Comparison of ENCODE assay signal across 8 cellular contexts in the genomic region with DNA sequence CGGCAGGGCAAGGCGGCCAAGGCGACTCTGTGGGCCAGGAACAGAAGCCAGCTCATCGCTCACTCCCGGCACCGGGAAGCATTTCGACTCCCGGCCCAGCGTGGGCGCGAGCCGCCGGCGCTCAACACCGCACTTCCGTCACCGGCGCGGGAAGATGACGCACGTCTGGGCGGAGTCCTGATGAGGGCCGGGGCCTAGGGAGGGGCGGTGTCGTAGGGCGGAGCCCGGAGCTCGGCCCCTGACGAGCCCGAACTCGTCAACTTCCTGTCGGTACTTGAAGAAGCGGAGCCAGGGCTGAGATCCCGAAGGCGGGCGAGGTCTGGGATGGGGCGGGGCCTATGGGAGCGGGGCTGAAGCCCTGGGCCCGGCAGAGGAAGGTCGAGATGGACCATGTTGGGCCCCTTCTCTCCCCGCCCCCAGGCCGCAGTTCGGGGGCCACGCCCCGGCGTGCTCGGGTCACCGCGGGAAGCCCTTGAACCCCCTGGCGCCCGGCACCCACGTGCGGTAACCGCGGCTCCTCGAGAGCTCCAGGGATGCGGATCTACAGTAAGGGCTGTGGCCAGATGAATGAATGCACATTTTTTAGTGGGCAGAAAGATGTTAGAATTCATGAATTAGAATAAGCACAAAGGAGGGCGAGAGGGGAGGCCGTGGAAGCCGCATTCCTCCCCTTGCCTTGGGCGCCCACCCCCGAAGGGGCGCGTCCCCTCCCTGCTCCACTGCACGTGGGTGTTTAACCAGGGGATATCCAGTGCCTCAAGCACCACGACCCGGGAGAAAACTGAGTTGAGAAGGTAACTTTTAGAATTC. TPM values are rescaled to one million over a fixed set of nuclear protein-coding genes. Genes with fewer than 3 reads are reported as not detected.
DNase-seq lines count a peak whose midpoint lies in the region; ATAC-seq and TF ChIP-seq lines count a peak whose summit lies in the region.

RNASEH1 (minus strand) TSS at position 129 of the 810 bp plus-strand sequence; CDS start at position 56, 73 bp downstream.

- H3K4me1 ChIP-seq in left lung, result peaks cover 6 to 22% of the 10 kb centered on the region in 2 donors

- peak; percentile 98 for DNase-seq in CD14-positive monocyte (ENCODE audit: low spot score)
- DNase-seq in NCI-H82 (lab: John Stamatoyannopoulos, UW), result peak; percentile 100
- peak; percentile 98 for DNase-seq in activated CD4-positive, alpha-beta T cell treated with anti-CD3 and anti-CD28 coated beads, Interleukin-2, amount 50 U/mL, for 48 hours
- peak; percentile 100 for DNase-seq in dermis blood vessel endothelial cell
- DNase-seq in left lung, result peak; percentile 98 to 99
- peak; percentile 99 to 100 for DNase-seq in stimulated activated CD4-positive, alpha-beta T cell treated with anti-CD3 and anti-CD28 coated beads, Interleukin-2, amount 100 ng/mL, for 48 hours

- H3K27ac ChIP-seq in left lung, result peak within 1 kb of the TSS; percentile 84 to 93

- peaks cover 0 to 34% of the 10 kb centered on the region in 2 donors for H3K36me3 ChIP-seq in left lung

- peak within 1 kb of the TSS; percentile 95 to 96 for H3K4me3 ChIP-seq in left lung

- peak within 1 kb of the TSS; percentile 85 to 90 for H3K4me3 Mint-ChIP-seq in CD14-positive monocyte

- peak within 1 kb of the TSS; percentile 86 to 96 (median 92) for H3K27ac Mint-ChIP-seq in CD14-positive monocyte

- H3K9me3 Mint-ChIP-seq in CD14-positive monocyte, result no peaks in the 10 kb centered on the region

- H3K36me3 Mint-ChIP-seq in CD14-positive monocyte, result peaks cover 28 to 32% of the 10 kb centered on the region in 2 donors

- H3K4me1 Mint-ChIP-seq in CD14-positive monocyte, result peaks cover 22% of the 10 kb centered on the region

- H3K27me3 Mint-ChIP-seq in CD14-positive monocyte (ENCODE audit: low read depth in 3 of 3), result no peaks in the 10 kb centered on the region

- ATAC-seq in GM19397 (IDR thresholded peaks at IDR 0.05; ENCODE audit: unreplicated experiment) (peak; percentile 96), HG03571 (IDR thresholded peaks at IDR 0.05; ENCODE audit: unreplicated experiment) (peak; percentile 95), left lung (peak; percentile 99)

- no peaks in the 10 kb centered on the region for H3K27me3 ChIP-seq in left lung

- intact Hi-C loops in CD14-positive monocyte (cut with micrococcal nuclease), result loop anchor here (1.0 to 5.0 kb wide), 5 partner anchors 16 to 181 kb away; partner anchors contain the start of genes ADI1 (in 1 of the 2), EIPR1 (in 1 of the 2) and RPS7 (in 1 of the 2)
- intact Hi-C loops in left lung (cut with DNase I), result no loop called here

- H3K9me3 ChIP-seq in left lung, result no peaks in the 10 kb centered on the region

- no peak for TF ChIP-seq CTCF in CD14-positive monocyte (IDR thresholded peaks at IDR 0.05)
- no peak for TF ChIP-seq CTCF in left lung (IDR thresholded peaks at IDR 0.05)

RNA-seq across cellular contexts. Expression of gene RNASEH1, which starts in this region (rescaled TPM):
- 10 to 100 TPM; 14.2 to 16.4 TPM for polyA plus RNA-seq in CD14-positive monocyte
- total RNA-seq in dermis blood vessel endothelial cell, result 23.5 and 30.9 TPM in 2 replicates
- total RNA-seq in left lung, result 10 to 100 TPM; 16.1 to 22.8 TPM

Comparison
In these comparisons a context has a peak if more than half of its experiments do, and no peak if none do; other contexts are left out.
1. Peak in every context shown above with its lines: DNase-seq, ATAC-seq, H3K4me3 ChIP-seq and H3K27ac ChIP-seq.
2. intact Hi-C loops: an anchor here in CD14-positive monocyte (1.0 to 5.0 kb wide); none called in left lung.